Comparison of ENCODE assay signal across 8 cellular contexts in genomic region chr4:75630174-75630931, GRCh38. TPM values are rescaled to one million over a fixed set of nuclear protein-coding genes. Genes with fewer than 3 reads are reported as not detected.
DNase-seq lines count a peak whose midpoint lies in the region; ATAC-seq and TF ChIP-seq lines count a peak whose summit lies in the region.

CDKL2 (minus strand) TSS chr4:75630528; CDS start chr4:75625988, 4,540 bp downstream.

- H3K27ac Mint-ChIP-seq in activated naive CD8-positive, alpha-beta T cell, result peak within 1 kb of the TSS; percentile 11
- H3K27ac Mint-ChIP-seq in osteocyte (ENCODE audit: unreplicated experiment), result peak within 1 kb of the TSS; percentile 69

- no peak within 1 kb of the TSS for H3K27ac ChIP-seq in RWPE2 (ENCODE audit: poor library complexity, severe bottlenecking)
- no peak within 1 kb of the TSS for H3K27ac ChIP-seq in temporal lobe (ENCODE audit: low read depth, low read length)

- peak; percentile 98 for ATAC-seq in GM19452 (IDR thresholded peaks at IDR 0.05; ENCODE audit: unreplicated experiment)
- ATAC-seq in HG03571 (IDR thresholded peaks at IDR 0.05; ENCODE audit: unreplicated experiment), result peak; percentile 97
- peak; percentile 92 for ATAC-seq in RWPE2 (ENCODE audit: low read depth)
- ATAC-seq in Right ventricle myocardium superior (ENCODE audit: poor library complexity), result peak; percentile 97

- no peaks in the 10 kb centered on the region for H3K27me3 ChIP-seq in RWPE2 (ENCODE audit: insufficient read depth, poor library complexity, severe bottlenecking)

- DNase-seq in C1 segment of cervical spinal cord (lab: John Stamatoyannopoulos, UW) (peak; percentile 32 to 92 (median 70)), RWPE2 (ENCODE audit: low spot score) (peak; percentile 87), Right ventricle myocardium superior (peak; percentile 92), osteocyte (ENCODE audit: extremely low spot score, unreplicated experiment) (peak; percentile 91)

- H3K4me1 ChIP-seq in RWPE2 (ENCODE audit: insufficient read depth, poor library complexity, severe bottlenecking), result peaks cover 8% of the 10 kb centered on the region

- H3K4me3 Mint-ChIP-seq in activated naive CD8-positive, alpha-beta T cell, result peak within 1 kb of the TSS; percentile 90
- peak within 1 kb of the TSS; percentile 82 for H3K4me3 Mint-ChIP-seq in osteocyte (ENCODE audit: unreplicated experiment)

- H3K36me3 ChIP-seq in RWPE2 (ENCODE audit: low read depth), result no peaks in the 10 kb centered on the region

- peak within 1 kb of the TSS; percentile 36 for H3K4me3 ChIP-seq in RWPE2 (ENCODE audit: severe bottlenecking)

- no peaks in the 10 kb centered on the region for H3K9me3 Mint-ChIP-seq in activated naive CD8-positive, alpha-beta T cell (ENCODE audit: low read depth)
- H3K9me3 Mint-ChIP-seq in osteocyte (ENCODE audit: unreplicated experiment), result no peaks in the 10 kb centered on the region

- TF ChIP-seq CTCF in RWPE2 (IDR thresholded peaks at IDR 0.05; ENCODE audit: poor library complexity, severe bottlenecking) (no peak), osteocyte (IDR thresholded peaks at IDR 0.05) (no peak)

- H3K9me3 ChIP-seq in RWPE2 (ENCODE audit: severe bottlenecking), result no peaks in the 10 kb centered on the region

- intact Hi-C loops in Right ventricle myocardium superior (cut with DNase I), result no loop called here

- H3K27me3 Mint-ChIP-seq in activated naive CD8-positive, alpha-beta T cell, result no peaks in the 10 kb centered on the region
- no peaks in the 10 kb centered on the region for H3K27me3 Mint-ChIP-seq in osteocyte (ENCODE audit: unreplicated experiment)

- H3K4me1 Mint-ChIP-seq in activated naive CD8-positive, alpha-beta T cell (ENCODE audit: low read depth), result peaks cover 12% of the 10 kb centered on the region
- peaks cover 17% of the 10 kb centered on the region for H3K4me1 Mint-ChIP-seq in osteocyte (ENCODE audit: unreplicated experiment)

- H3K36me3 Mint-ChIP-seq in activated naive CD8-positive, alpha-beta T cell, result no peaks in the 10 kb centered on the region
- no peaks in the 10 kb centered on the region for H3K36me3 Mint-ChIP-seq in osteocyte (ENCODE audit: unreplicated experiment)

RNA-seq across cellular contexts. Expression of gene CDKL2, which starts in this region (rescaled TPM):
- total RNA-seq in Right ventricle myocardium superior (0.13 TPM), osteocyte (2.3 and 5.0 TPM in 2 replicates), temporal lobe (41.8 TPM)

Comparison
In these comparisons a context has a peak if more than half of its experiments do, and no peak if none do; other contexts are left out.
1. Peak in DNase-seq and ATAC-seq in Right ventricle myocardium superior; RNA of the gene not detected or under 1 TPM.